In the genomic region with DNA sequence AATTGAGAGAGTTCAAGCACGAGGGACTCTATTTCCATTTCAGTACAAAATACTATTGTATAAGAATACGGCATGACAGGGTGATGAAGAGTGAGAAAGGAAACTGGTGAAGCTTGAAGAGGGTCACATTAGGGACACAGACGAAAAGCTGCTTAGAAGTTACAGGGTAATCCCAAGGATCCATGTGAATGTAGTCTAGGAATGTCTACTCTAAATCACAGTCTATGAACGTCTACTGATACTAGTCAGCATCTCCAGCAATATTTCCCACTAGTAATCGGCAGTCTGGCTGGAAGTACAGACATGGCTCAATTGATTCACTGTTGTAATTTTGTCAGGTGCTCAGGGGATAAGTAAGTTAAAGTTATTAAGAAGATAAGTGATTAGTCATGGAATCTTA, we compare ENCODE assay signal across 21 cellular contexts.
"Had no signal": no experiment of that assay in that cellular context is flagged by ENCODE, and none has a peak within 500 bp of the region (broad histone marks: within the 10 kb centered on the region; RNA-seq: fewer than 3 reads in every experiment).

No MANE protein-coding gene starts in this region.

- H3K36me3 ChIP-seq: breast epithelium, upper lobe of right lung had no signal

- H3K9me3 Mint-ChIP-seq: T-cell had no signal

- H3K4me1 ChIP-seq: breast epithelium had no signal

- H3K27me3 Mint-ChIP-seq: activated naive CD8-positive, alpha-beta T cell; naive thymus-derived CD8-positive, alpha-beta T cell; T-cell had no signal

- H3K9me3 ChIP-seq: breast epithelium, gastroesophageal sphincter, SK-N-SH, stomach, thoracic aorta, upper lobe of right lung had no signal

- H3K4me3 ChIP-seq: breast epithelium, gastroesophageal sphincter, heart right ventricle, mucosa of descending colon, spleen, stomach, thoracic aorta, upper lobe of right lung had no signal

- DNase-seq: activated CD4-positive, CD25-positive, alpha-beta regulatory T cell treated with anti-CD3 and anti-CD28 coated beads, Interleukin-2, amount 50 U/mL, for 72 hours; activated effector memory CD4-positive, alpha-beta T cell treated with Interleukin-2 at 50 U/mL for 16 hours; activated T-cell treated with anti-CD3 and anti-CD28 coated beads for 4 hours; anterior cingulate cortex; erythroblast; heart right ventricle; mammary epithelial cell; mucosa of descending colon; naive thymus-derived CD8-positive, alpha-beta T cell; nucleus accumbens; SK-N-SH; spleen; stomach; T-cell; T-helper 9 cell; upper lobe of right lung had no signal

- H3K27me3 ChIP-seq: breast epithelium, gastroesophageal sphincter, heart right ventricle, spleen, stomach, upper lobe of right lung had no signal

- ATAC-seq: gastroesophageal sphincter; heart right ventricle; mucosa of descending colon; naive thymus-derived CD8-positive, alpha-beta T cell; sciatic nerve; T-cell; upper lobe of right lung had no signal

- H3K27ac ChIP-seq: breast epithelium, gastroesophageal sphincter, heart right ventricle, spleen, stomach, thoracic aorta, upper lobe of right lung had no signal

- H3K4me3 Mint-ChIP-seq: activated naive CD8-positive, alpha-beta T cell; naive thymus-derived CD8-positive, alpha-beta T cell; T-cell had no signal
